In genomic region chr3:118262800-118263402, GRCh38 we compare ENCODE assay signal across 24 cellular contexts.
"Had no signal": no experiment of that assay in that cellular context is flagged by ENCODE, and none has a peak within 500 bp of the region (broad histone marks: within the 10 kb centered on the region; RNA-seq: fewer than 3 reads in every experiment).

No MANE protein-coding gene starts in this region.

- H3K36me3 ChIP-seq: colonic mucosa, heart left ventricle, right lobe of liver, tibial artery had no signal

- H3K27me3 Mint-ChIP-seq: activated B cell treated with CpG ODN at 0.5 μM for 24 hours; activated CD4-positive, alpha-beta T cell treated with anti-CD3 and anti-CD28 coated beads for 36 hours; activated naive CD8-positive, alpha-beta T cell treated with anti-CD3 and anti-CD28 coated beads for 36 hours; effector memory CD8-positive, alpha-beta T cell; stimulated activated naive CD8-positive, alpha-beta T cell treated with anti-CD3 and anti-CD28 coated beads, Interleukin-15, amount 100 ng/mL, for 72 hours had no signal

- H3K4me3 ChIP-seq: colonic mucosa, dorsolateral prefrontal cortex, heart left ventricle, mucosa of descending colon, right lobe of liver, skin epidermis, tibial artery had no signal

- H3K27me3 ChIP-seq: colonic mucosa, dorsolateral prefrontal cortex, heart left ventricle, right lobe of liver, tibial artery had no signal

- H3K27ac Mint-ChIP-seq: activated B cell treated with CpG ODN at 0.5 μM for 24 hours; activated CD4-positive, alpha-beta T cell treated with anti-CD3 and anti-CD28 coated beads for 36 hours; activated naive CD8-positive, alpha-beta T cell treated with anti-CD3 and anti-CD28 coated beads for 36 hours; effector memory CD8-positive, alpha-beta T cell; stimulated activated effector memory CD8-positive, alpha-beta T cell treated with anti-CD3 and anti-CD28 coated beads, Interleukin-12 subunit alpha, Interleukin-12 subunit beta, amount 100 ng/mL, for 72 hours; stimulated activated naive CD8-positive, alpha-beta T cell treated with anti-CD3 and anti-CD28 coated beads, Interleukin-15, amount 100 ng/mL, for 72 hours had no signal

- H3K4me1 ChIP-seq: colonic mucosa, heart left ventricle, right lobe of liver, tibial artery had no signal

- H3K27ac ChIP-seq: colonic mucosa, dorsolateral prefrontal cortex, heart left ventricle, right lobe of liver, skin epidermis, tibial artery had no signal

- ATAC-seq: activated CD4-positive, alpha-beta T cell treated with anti-CD3 and anti-CD28 coated beads for 36 hours; activated T-cell treated with anti-CD3 and anti-CD28 coated beads, Interleukin-2, amount 50 U/mL, for 4 hours; effector memory CD8-positive, alpha-beta T cell; heart left ventricle; left colon; mucosa of descending colon; right lobe of liver; stimulated activated effector memory CD8-positive, alpha-beta T cell treated with anti-CD3 and anti-CD28 coated beads, Interleukin-12 subunit alpha, Interleukin-12 subunit beta, amount 100 ng/mL, for 72 hours; stimulated activated naive CD8-positive, alpha-beta T cell treated with anti-CD3 and anti-CD28 coated beads, Interleukin-15, amount 100 ng/mL, for 72 hours had no signal

- H3K9me3 ChIP-seq: colonic mucosa, right lobe of liver, tibial artery had no signal

- DNase-seq: activated B cell treated with CpG ODN at 0.5 μM for 24 hours; activated CD4-positive, alpha-beta T cell treated with anti-CD3 and anti-CD28 coated beads for 36 hours; activated CD4-positive, alpha-beta T cell treated with anti-CD3 and anti-CD28 coated beads, Interleukin-2, amount 50 U/mL, for 4 hours; activated CD8-positive, alpha-beta memory T cell treated with anti-CD3 and anti-CD28 coated beads for 24 hours; activated CD8-positive, alpha-beta memory T cell treated with anti-CD3 and anti-CD28 coated beads, Interleukin-2, amount 50 U/mL, for 4 hours; activated naive CD4-positive, alpha-beta T cell treated with Interleukin-2 at 50 U/mL for 16 hours; activated naive CD8-positive, alpha-beta T cell treated with anti-CD3 and anti-CD28 coated beads for 36 hours; activated T-cell treated with anti-CD3 and anti-CD28 coated beads, Interleukin-2, amount 50 U/mL, for 4 hours; colonic mucosa; dorsolateral prefrontal cortex; effector memory CD8-positive, alpha-beta T cell; heart left ventricle; islet precursor cell; left colon; mesendoderm; mucosa of descending colon; occipital lobe; right lobe of liver; stimulated activated CD4-positive, alpha-beta T cell treated with anti-CD3 and anti-CD28 coated beads, Interleukin-1b, Interleukin-23, amount 100 ng/mL, for 48 hours; stimulated activated naive CD8-positive, alpha-beta T cell treated with anti-CD3 and anti-CD28 coated beads, Interleukin-15, amount 100 ng/mL, for 72 hours; T1000; tibial artery had no signal

- H3K4me1 Mint-ChIP-seq: activated B cell treated with CpG ODN at 0.5 μM for 24 hours; activated CD4-positive, alpha-beta T cell treated with anti-CD3 and anti-CD28 coated beads for 36 hours; activated naive CD8-positive, alpha-beta T cell treated with anti-CD3 and anti-CD28 coated beads for 36 hours; stimulated activated effector memory CD8-positive, alpha-beta T cell treated with anti-CD3 and anti-CD28 coated beads, Interleukin-12 subunit alpha, Interleukin-12 subunit beta, amount 100 ng/mL, for 72 hours; stimulated activated naive CD8-positive, alpha-beta T cell treated with anti-CD3 and anti-CD28 coated beads, Interleukin-15, amount 100 ng/mL, for 72 hours had no signal

- H3K36me3 Mint-ChIP-seq: activated naive CD8-positive, alpha-beta T cell treated with anti-CD3 and anti-CD28 coated beads for 36 hours; stimulated activated effector memory CD8-positive, alpha-beta T cell treated with anti-CD3 and anti-CD28 coated beads, Interleukin-12 subunit alpha, Interleukin-12 subunit beta, amount 100 ng/mL, for 72 hours had no signal

- H3K4me3 Mint-ChIP-seq: activated B cell treated with CpG ODN at 0.5 μM for 24 hours; activated CD4-positive, alpha-beta T cell treated with anti-CD3 and anti-CD28 coated beads for 36 hours; activated naive CD8-positive, alpha-beta T cell treated with anti-CD3 and anti-CD28 coated beads for 36 hours; activated T-cell treated with anti-CD3 and anti-CD28 coated beads, Interleukin-2, amount 50 U/mL, for 4 hours; effector memory CD8-positive, alpha-beta T cell; stimulated activated effector memory CD8-positive, alpha-beta T cell treated with anti-CD3 and anti-CD28 coated beads, Interleukin-12 subunit alpha, Interleukin-12 subunit beta, amount 100 ng/mL, for 72 hours; stimulated activated naive CD8-positive, alpha-beta T cell treated with anti-CD3 and anti-CD28 coated beads, Interleukin-15, amount 100 ng/mL, for 72 hours had no signal
